ENCODE assay signal across 8 cellular contexts in genomic region chr7:100396421-100396982, GRCh38. TPM values are rescaled to one million over a fixed set of nuclear protein-coding genes. Genes with fewer than 3 reads are reported as not detected.
A peak's percentile ranks its signal among the peaks of the same experiment; 100 is the strongest.
DNase-seq lines count a peak whose midpoint lies in the region; ATAC-seq, FAIRE-seq and TF ChIP-seq lines count a peak whose summit lies in the region.
"Had no signal": no experiment of that assay in that cellular context is flagged by ENCODE, and none has a peak within 500 bp of the region (broad histone marks: within the 10 kb centered on the region; RNA-seq: fewer than 3 reads in every experiment).

No MANE protein-coding gene starts in this region.

- H3K9me3 ChIP-seq in small intestine (ENCODE audit: control insufficient read depth, low read depth) (no peaks in the 10 kb centered on the region), suprapubic skin (no peaks in the 10 kb centered on the region)

- no peak for FAIRE-seq in small intestine (lab: Jason Lieb, UNC)

- DNase-seq in SKM-1 treated with dmso at 0.1 percent for 144 hours (lab: John Stamatoyannopoulos, UW; ENCODE audit: unreplicated experiment) (peak; percentile 84), small intestine (peak; percentile 19), suprapubic skin (ENCODE audit: low spot score in 2 of 2) (no peak), RKO (ENCODE audit: low spot score) (no peak)

- ATAC-seq in GM19035 (IDR thresholded peaks at IDR 0.05; ENCODE audit: unreplicated experiment) = peak; percentile 85
- ATAC-seq in HG02943 (IDR thresholded peaks at IDR 0.05; ENCODE audit: low read depth, unreplicated experiment) = peak; percentile 89
- no peak for ATAC-seq in SK-N-SH treated with all-trans-retinoic acid at 6 μM for 48 hours
- ATAC-seq: Panc1 had no signal

- H3K36me3 ChIP-seq in small intestine (ENCODE audit: control insufficient read depth in 2 of 2, insufficient read depth in 2 of 2, low read length in 2 of 2) (no peaks in the 10 kb centered on the region), suprapubic skin (no peaks in the 10 kb centered on the region)

- TF ChIP-seq POLR2A in suprapubic skin (IDR thresholded peaks at IDR 0.05) = no peak

- H3K4me3 ChIP-seq in small intestine (ENCODE audit: low read depth in 1 of 2, low read length in 2 of 2) = no peak overlapping the region
- no peak overlapping the region for H3K4me3 ChIP-seq in suprapubic skin

- H3K4me1 ChIP-seq in small intestine (ENCODE audit: control insufficient read depth in 2 of 2, insufficient read depth in 1 of 2, low read depth in 1 of 2, low read length in 1 of 2) = no peaks in the 10 kb centered on the region
- H3K4me1 ChIP-seq in suprapubic skin = peaks cover 5% of the 10 kb centered on the region

- no peak for TF ChIP-seq CTCF in suprapubic skin (IDR thresholded peaks at IDR 0.05)

- H3K27ac ChIP-seq in small intestine (ENCODE audit: low read depth in 1 of 2, low read length in 1 of 2) (peak overlapping the region in 1 of 2 donors; percentile 52), suprapubic skin (no peak overlapping the region)

- TF ChIP-seq EP300 in suprapubic skin (IDR thresholded peaks at IDR 0.05) = no peak

- 54 to 68% (median 62%) methylated on average over 9 of the region's 9 CpGs for WGBS in small intestine, 3 donors
- WGBS in suprapubic skin = 74% methylated on average over 9 of the region's 9 CpGs

- H3K27me3 ChIP-seq in small intestine (ENCODE audit: control insufficient read depth in 2 of 2, insufficient read depth in 2 of 2, low read length in 2 of 2) (no peaks in the 10 kb centered on the region), suprapubic skin (no peaks in the 10 kb centered on the region)

TF ChIP-seq in SK-N-SH treated with all-trans-retinoic acid at 6 μM for 48 hours, 23 proteins besides CTCF, POLR2A, EP300 and RAD21:
- TF ChIP-seq BACH2 (CRISPR knock-in tag; IDR thresholded peaks at IDR 0.05; ENCODE audit: borderline replicate concordance) (no peak), ARNTL (CRISPR knock-in tag; IDR thresholded peaks at IDR 0.05; ENCODE audit: borderline replicate concordance, low read depth) (no peak)

RNA-seq across cellular contexts. Expression of gene PILRA, which starts 23.2 kb away (rescaled TPM):
- 1 to 10 TPM in 2 of 3 donors, under 1 TPM in 1; 0.81 to 3.6 (median 3.3) TPM for polyA plus RNA-seq in small intestine
- total RNA-seq in suprapubic skin = 1 to 10 TPM; 1.3 to 8.5 (median 4.2) TPM

RNA-seq across cellular contexts. Expression of gene ZCWPW1, which starts 32.0 kb away (rescaled TPM):
- 1 to 10 TPM; 1.3 to 6.5 (median 5.0) TPM for polyA plus RNA-seq in small intestine
- total RNA-seq in suprapubic skin = 1 to 10 TPM; 2.2 to 9.4 (median 4.8) TPM

RNA-seq across cellular contexts. Expression of gene MEPCE, which starts 33.1 kb away (rescaled TPM):
- polyA plus RNA-seq in small intestine = 10 to 100 TPM; 26.8 to 31.3 (median 30.1) TPM
- 10 to 100 TPM; 38.5 to 50.4 (median 39.6) TPM for total RNA-seq in suprapubic skin

RNA-seq across cellular contexts. Expression of gene PILRB, which starts 38.6 kb away (rescaled TPM):
- polyA plus RNA-seq in small intestine = 100 to 1,000 TPM in 1 of 3 donors, 10 to 100 TPM in 2; 39.1 to 117 (median 58.4) TPM
- total RNA-seq in suprapubic skin = 100 to 1,000 TPM in 1 of 4 donors, 10 to 100 TPM in 3; 40.8 to 125 (median 63.1) TPM

RNA-seq across cellular contexts. Expression of gene PPP1R35, which starts 39.8 kb away (rescaled TPM):
- polyA plus RNA-seq in small intestine = 10 to 100 TPM; 37.9 to 62.8 (median 55.7) TPM
- 10 to 100 TPM; 18.2 to 35.6 (median 27.0) TPM for total RNA-seq in suprapubic skin

Comparison
In these comparisons a context has a peak if more than half of its experiments do, and no peak if none do; other contexts are left out.
1. DNase-seq: peak in SKM-1 treated with dmso at 0.1 percent for 144 hours (single experiment) and small intestine (single experiment); none in suprapubic skin (0 of 2) and RKO (single experiment).